Comparison of ENCODE assay signal across 13 cellular contexts in the genomic region with DNA sequence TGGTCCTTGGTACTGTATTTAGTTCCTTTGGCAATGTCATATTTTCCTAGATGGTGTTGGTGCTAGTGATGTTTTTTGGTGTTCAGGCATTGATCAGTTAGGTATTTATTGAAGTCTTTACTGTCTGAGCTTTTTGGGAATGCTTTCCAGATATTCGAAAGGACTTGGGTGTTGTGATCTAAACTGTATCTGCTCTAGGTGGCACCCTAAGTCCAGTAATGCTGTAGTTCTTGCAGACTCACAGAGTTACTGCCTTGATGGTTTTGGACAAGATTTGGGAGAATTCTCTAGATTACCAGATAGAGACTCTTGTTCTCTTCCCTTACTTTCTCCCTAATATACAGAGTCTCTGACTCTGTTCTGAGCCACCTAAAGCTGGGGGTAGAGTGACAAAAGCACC.
DNase-seq lines count a peak whose midpoint lies in the region; ATAC-seq and TF ChIP-seq lines count a peak whose summit lies in the region.
"Had no signal": no experiment of that assay in that cellular context is flagged by ENCODE, and none has a peak within 500 bp of the region (broad histone marks: within the 10 kb centered on the region; RNA-seq: fewer than 3 reads in every experiment).

No MANE protein-coding gene starts in this region.

- H3K4me3 Mint-ChIP-seq in nephron = no peak overlapping the region
- H3K4me3 Mint-ChIP-seq: activated CD8-positive, alpha-beta T cell treated with anti-CD3 and anti-CD28 coated beads for 36 hours; activated naive CD8-positive, alpha-beta T cell treated with anti-CD3 and anti-CD28 coated beads, Interleukin-2, amount 10 ng/mL, durations not matched to agents 7 days and 5 days had no signal

- H3K27ac Mint-ChIP-seq in nephron = no peak overlapping the region
- H3K27ac Mint-ChIP-seq: activated CD8-positive, alpha-beta T cell treated with anti-CD3 and anti-CD28 coated beads for 36 hours; activated naive CD8-positive, alpha-beta T cell treated with anti-CD3 and anti-CD28 coated beads, Interleukin-2, amount 10 ng/mL, durations not matched to agents 7 days and 5 days had no signal

- in situ Hi-C loops in brain microvascular endothelial cell (cut with HindIII; ENCODE audit: low pct_ligation_motif_present, low sequenced_read_pairs) = no loop called here

- intact Hi-C loops in heart left ventricle (cut with DNase I) = no loop called here

- H3K4me1 Mint-ChIP-seq in nephron = no peaks in the 10 kb centered on the region
- H3K4me1 Mint-ChIP-seq: activated naive CD8-positive, alpha-beta T cell treated with anti-CD3 and anti-CD28 coated beads, Interleukin-2, amount 10 ng/mL, durations not matched to agents 7 days and 5 days had no signal

- peaks cover 10% of the 10 kb centered on the region for H3K9me3 Mint-ChIP-seq in nephron

- DNase-seq in GM04503 (ENCODE audit: low read depth) = peak; percentile 21
- DNase-seq in M059J (ENCODE audit: low read depth) = peak; percentile 38
- DNase-seq in brain microvascular endothelial cell = peak; percentile 3
- DNase-seq in GM20000 (ENCODE audit: low spot score) = no peak
- DNase-seq in stimulated activated CD8-positive, alpha-beta memory T cell treated with anti-CD3 and anti-CD28 coated beads, Interleukin-4, amount 100 ng/mL, for 48 hours = no peak
- DNase-seq in heart left ventricle = no peak
- DNase-seq: activated CD8-positive, alpha-beta T cell treated with anti-CD3 and anti-CD28 coated beads for 36 hours; activated naive CD8-positive, alpha-beta T cell treated with anti-CD3 and anti-CD28 coated beads, Interleukin-2, amount 10 ng/mL, durations not matched to agents 7 days and 5 days; left lung; NCI-H2029 treated with DMSO at 0.1 percent for 48 hours; SW 1271 had no signal

- H3K27me3 Mint-ChIP-seq in nephron (ENCODE audit: low read depth) = no peaks in the 10 kb centered on the region
- H3K27me3 Mint-ChIP-seq: activated CD8-positive, alpha-beta T cell treated with anti-CD3 and anti-CD28 coated beads for 36 hours; activated naive CD8-positive, alpha-beta T cell treated with anti-CD3 and anti-CD28 coated beads, Interleukin-2, amount 10 ng/mL, durations not matched to agents 7 days and 5 days had no signal

- H3K36me3 Mint-ChIP-seq in nephron (ENCODE audit: low read depth) = no peaks in the 10 kb centered on the region
- H3K36me3 Mint-ChIP-seq: activated naive CD8-positive, alpha-beta T cell treated with anti-CD3 and anti-CD28 coated beads, Interleukin-2, amount 10 ng/mL, durations not matched to agents 7 days and 5 days had no signal

- no peak for ATAC-seq in heart left ventricle
- ATAC-seq: activated CD8-positive, alpha-beta T cell treated with anti-CD3 and anti-CD28 coated beads for 36 hours; left lung had no signal

- TF ChIP-seq POLR2A in heart left ventricle (IDR thresholded peaks at IDR 0.05) = no peak

- WGBS in heart left ventricle, 4 donors = 62 to 79% (median 74%) methylated on average over 1 of the region's 1 CpG

- H3K27me3 ChIP-seq in brain microvascular endothelial cell (replicated peaks) (no peaks in the 10 kb centered on the region), heart left ventricle (no peaks in the 10 kb centered on the region)
- H3K27me3 ChIP-seq: left lung had no signal

- H3K4me3 ChIP-seq in brain microvascular endothelial cell (ENCODE audit: low read depth, low read length) = no peak overlapping the region
- no peak overlapping the region for H3K4me3 ChIP-seq in heart left ventricle
- H3K4me3 ChIP-seq: left lung had no signal

- TF ChIP-seq CTCF in brain microvascular endothelial cell (IDR thresholded peaks at IDR 0.05; ENCODE audit: low read depth, low read length, missing control alignments) = peak; percentile 27
- TF ChIP-seq CTCF in nephron (IDR thresholded peaks at IDR 0.05; ENCODE audit: unreplicated experiment in 3 of 3) = peak in 2 of 3 experiments; percentile 34 to 44
- no peak for TF ChIP-seq CTCF in GM20000 (IDR thresholded peaks at IDR 0.05; ENCODE audit: extremely low read depth, missing control alignments)
- TF ChIP-seq CTCF in heart left ventricle (IDR thresholded peaks at IDR 0.05) = no peak

- no peaks in the 10 kb centered on the region for H3K4me1 ChIP-seq in heart left ventricle
- H3K4me1 ChIP-seq: left lung, parathyroid adenoma had no signal

- no peak overlapping the region for H3K27ac ChIP-seq in brain microvascular endothelial cell
- no peak overlapping the region for H3K27ac ChIP-seq in heart left ventricle
- H3K27ac ChIP-seq: left lung, parathyroid adenoma had no signal

- H3K9me3 ChIP-seq in heart left ventricle = peaks cover 0 to 15% (median 0%) of the 10 kb centered on the region in 12 donors

- H3K36me3 ChIP-seq in brain microvascular endothelial cell (replicated peaks) (no peaks in the 10 kb centered on the region), heart left ventricle (no peaks in the 10 kb centered on the region)
- H3K36me3 ChIP-seq: left lung had no signal

Comparison
In these comparisons a context has a peak if more than half of its experiments do, and no peak if none do; other contexts are left out.
1. DNase-seq: peak in GM04503 (single experiment), M059J (single experiment) and brain microvascular endothelial cell (single experiment); none in GM20000 (single experiment), stimulated activated CD8-positive, alpha-beta memory T cell treated with anti-CD3 and anti-CD28 coated beads, Interleukin-4, amount 100 ng/mL, for 48 hours (single experiment) and heart left ventricle (0 of 5).
2. CTCF ChIP-seq: peak in brain microvascular endothelial cell (single experiment) and nephron (2 of 3); none in GM20000 (single experiment) and heart left ventricle (0 of 12).